In genomic region chr9:97900738-97901565, GRCh38 we compare ENCODE assay signal across 8 cellular contexts. TPM values are rescaled to one million over a fixed set of nuclear protein-coding genes. Genes with fewer than 3 reads are reported as not detected.
DNase-seq lines count a peak whose midpoint lies in the region; ATAC-seq and TF ChIP-seq lines count a peak whose summit lies in the region.

No MANE protein-coding gene starts in this region.

- no peak overlapping the region for H3K4me3 Mint-ChIP-seq in activated CD4-positive, alpha-beta memory T cell treated with anti-CD3 and anti-CD28 coated beads, Interleukin-2, amount 10 ng/mL, durations not matched to agents 7 days and 5 days
- no peak overlapping the region for H3K4me3 Mint-ChIP-seq in activated CD4-positive, alpha-beta memory T cell treated with anti-CD3 and anti-CD28 coated beads for 36 hours

- no peak overlapping the region for H3K27ac ChIP-seq in prostate gland

- CTCF ChIA-PET in activated CD4-positive, alpha-beta memory T cell treated with anti-CD3 and anti-CD28 coated beads, Interleukin-2, amount 10 ng/mL, durations not matched to agents 7 days and 5 days (lab: Charles Lee): interaction anchor here (0.6 to 8.5 kb wide), 20 partner anchors 9 to 383 kb away, joined by 3 to 175 read pairs (median 4); partner anchors contain the start of genes NCBP1, TRMO, TSTD2 and XPA
- CTCF ChIA-PET in activated CD4-positive, alpha-beta memory T cell treated with anti-CD3 and anti-CD28 coated beads for 36 hours (lab: Charles Lee): interaction anchor here (0.6 to 6.7 kb wide), 26 partner anchors 8 to 320 kb away, joined by 3 to 172 read pairs (median 5); partner anchors contain the start of genes ANP32B, HEMGN, NANS and NCBP1

- no peaks in the 10 kb centered on the region for H3K27me3 ChIP-seq in prostate gland (replicated peaks; ENCODE audit: insufficient read depth)

- no peaks in the 10 kb centered on the region for H3K9me3 Mint-ChIP-seq in activated CD4-positive, alpha-beta memory T cell treated with anti-CD3 and anti-CD28 coated beads, Interleukin-2, amount 10 ng/mL, durations not matched to agents 7 days and 5 days
- H3K9me3 Mint-ChIP-seq in activated CD4-positive, alpha-beta memory T cell treated with anti-CD3 and anti-CD28 coated beads for 36 hours: no peaks in the 10 kb centered on the region

- TF ChIP-seq CTCF in fibroblast of pulmonary artery (IDR thresholded peaks at IDR 0.05; ENCODE audit: low read length, missing control alignments): peak; percentile 76
- peak; percentile 22 to 67 (median 51) for TF ChIP-seq CTCF in prostate gland (IDR thresholded peaks at IDR 0.05)

- intact Hi-C loops in activated CD4-positive, alpha-beta memory T cell treated with anti-CD3 and anti-CD28 coated beads for 36 hours (cut with micrococcal nuclease): loop anchor here (1.0 to 5.0 kb wide), 3 partner anchors 11 to 269 kb away; partner anchors contain the start of genes NCBP1 and TSTD2
- intact Hi-C loops in prostate gland (cut with DNase I): loop anchor here (2.0 kb wide), 1 partner anchor 194 kb away; no protein-coding TSS in a partner anchor

- no peak for TF ChIP-seq POLR2A in prostate gland (IDR thresholded peaks at IDR 0.05)

- in situ Hi-C loops in KBM-7 (cut with MboI; ENCODE audit: low pct_unique_long_range_greater_than_20kb, low sequenced_read_pairs) (no loop called here), SK-MEL-5 (cut with HindIII; ENCODE audit: low pct_unique_long_range_greater_than_20kb, low sequenced_read_pairs) (no loop called here)

- no peaks in the 10 kb centered on the region for H3K36me3 ChIP-seq in prostate gland

- 51% methylated on average over 5 of the region's 5 CpGs for WGBS in prostate gland

- H3K36me3 Mint-ChIP-seq in activated CD4-positive, alpha-beta memory T cell treated with anti-CD3 and anti-CD28 coated beads, Interleukin-2, amount 10 ng/mL, durations not matched to agents 7 days and 5 days (ENCODE audit: low read depth): peaks cover 20% of the 10 kb centered on the region
- peaks cover 8% of the 10 kb centered on the region for H3K36me3 Mint-ChIP-seq in activated CD4-positive, alpha-beta memory T cell treated with anti-CD3 and anti-CD28 coated beads for 36 hours

- ATAC-seq in GM21825 (IDR thresholded peaks at IDR 0.05; ENCODE audit: unreplicated experiment): no peak

- H3K4me3 ChIP-seq in fibroblast of pulmonary artery (replicated peaks; ENCODE audit: low read depth, low read length): no peak overlapping the region
- H3K4me3 ChIP-seq in prostate gland: no peak overlapping the region

- POLR2A ChIA-PET in activated CD4-positive, alpha-beta memory T cell treated with anti-CD3 and anti-CD28 coated beads, Interleukin-2, amount 10 ng/mL, durations not matched to agents 7 days and 5 days (lab: Charles Lee): interaction anchor here (1.0 to 13.4 kb wide), 4 partner anchors 8 to 355 kb away, joined by 3 to 360 read pairs (median 3); partner anchors contain the start of gene TRMO
- POLR2A ChIA-PET in activated CD4-positive, alpha-beta memory T cell treated with anti-CD3 and anti-CD28 coated beads for 36 hours (lab: Charles Lee): interaction anchor here (0.8 kb wide), 1 partner anchor 21 kb away, joined by 3 read pairs; no protein-coding TSS in a partner anchor

- no peaks in the 10 kb centered on the region for H3K27me3 Mint-ChIP-seq in activated CD4-positive, alpha-beta memory T cell treated with anti-CD3 and anti-CD28 coated beads, Interleukin-2, amount 10 ng/mL, durations not matched to agents 7 days and 5 days
- H3K27me3 Mint-ChIP-seq in activated CD4-positive, alpha-beta memory T cell treated with anti-CD3 and anti-CD28 coated beads for 36 hours: no peaks in the 10 kb centered on the region

- peak overlapping the region; percentile 2 for H3K27ac Mint-ChIP-seq in activated CD4-positive, alpha-beta memory T cell treated with anti-CD3 and anti-CD28 coated beads, Interleukin-2, amount 10 ng/mL, durations not matched to agents 7 days and 5 days
- no peak overlapping the region for H3K27ac Mint-ChIP-seq in activated CD4-positive, alpha-beta memory T cell treated with anti-CD3 and anti-CD28 coated beads for 36 hours

- no peaks in the 10 kb centered on the region for H3K4me1 ChIP-seq in prostate gland (replicated peaks)

- DNase-seq in activated CD4-positive, alpha-beta memory T cell treated with anti-CD3 and anti-CD28 coated beads, Interleukin-2, amount 10 ng/mL, durations not matched to agents 7 days and 5 days: no peak
- DNase-seq in activated CD4-positive, alpha-beta memory T cell treated with anti-CD3 and anti-CD28 coated beads for 36 hours: no peak
- DNase-seq in KBM-7 (peak; percentile 48), SK-MEL-5 (ENCODE audit: low read depth, low spot score) (peak; percentile 81), fibroblast of pulmonary artery (ENCODE audit: low read depth) (peak; percentile 71), prostate gland (ENCODE audit: low spot score) (no peak)
- DNase-seq in stimulated activated CD4-positive, alpha-beta T cell treated with anti-CD3 and anti-CD28 coated beads, Interleukin-2, amount 100 ng/mL, for 48 hours: no peak

- no peaks in the 10 kb centered on the region for H3K9me3 ChIP-seq in prostate gland

- H3K4me1 Mint-ChIP-seq in activated CD4-positive, alpha-beta memory T cell treated with anti-CD3 and anti-CD28 coated beads, Interleukin-2, amount 10 ng/mL, durations not matched to agents 7 days and 5 days: peaks cover 46% of the 10 kb centered on the region
- H3K4me1 Mint-ChIP-seq in activated CD4-positive, alpha-beta memory T cell treated with anti-CD3 and anti-CD28 coated beads for 36 hours (ENCODE audit: low read depth): peaks cover 55% of the 10 kb centered on the region

RNA-seq across cellular contexts. Expression of gene TRMO, which starts 21.3 kb away (rescaled TPM):
- 10 to 100 TPM; 25.4 to 27.4 TPM for total RNA-seq in activated CD4-positive, alpha-beta memory T cell treated with anti-CD3 and anti-CD28 coated beads, Interleukin-2, amount 10 ng/mL, durations not matched to agents 7 days and 5 days
- 10 to 100 TPM; 13.3 to 13.4 TPM for total RNA-seq in activated CD4-positive, alpha-beta memory T cell treated with anti-CD3 and anti-CD28 coated beads for 36 hours
- 28.6 and 32.6 TPM in 2 replicates for total RNA-seq in SK-MEL-5 (2014; rRNA removed; shearing (Covaris generic))
- polyA plus RNA-seq in SK-MEL-5 (2015; cell fraction: cytosol; rRNA removed): 12.8 and 14.8 TPM in 2 replicates
- 26.4 and 40.7 TPM in 2 replicates for polyA plus RNA-seq in SK-MEL-5 (2015; cell fraction: nucleus; rRNA removed)
- 10 to 100 TPM; 44.8 to 45.2 TPM for total RNA-seq in prostate gland

RNA-seq across cellular contexts. Expression of gene HEMGN, which starts 37.0 kb away (rescaled TPM):
- under 1 TPM; 0.53 to 0.83 TPM for total RNA-seq in activated CD4-positive, alpha-beta memory T cell treated with anti-CD3 and anti-CD28 coated beads, Interleukin-2, amount 10 ng/mL, durations not matched to agents 7 days and 5 days
- under 1 TPM; 0.69 to 0.99 TPM for total RNA-seq in activated CD4-positive, alpha-beta memory T cell treated with anti-CD3 and anti-CD28 coated beads for 36 hours
- not detected in 2 replicates for total RNA-seq in SK-MEL-5 (2014; rRNA removed; shearing (Covaris generic))
- polyA plus RNA-seq in SK-MEL-5 (2015; cell fraction: cytosol; rRNA removed): not detected in 2 replicates
- polyA plus RNA-seq in SK-MEL-5 (2015; cell fraction: nucleus; rRNA removed): not detected in 2 replicates
- 1 to 10 TPM in 1 of 2 donors, not detected in 1; 1.4 TPM for total RNA-seq in prostate gland

RNA-seq across cellular contexts. Expression of gene FOXE1, which starts 47.9 kb away (rescaled TPM):
- not detected for total RNA-seq in activated CD4-positive, alpha-beta memory T cell treated with anti-CD3 and anti-CD28 coated beads, Interleukin-2, amount 10 ng/mL, durations not matched to agents 7 days and 5 days
- total RNA-seq in activated CD4-positive, alpha-beta memory T cell treated with anti-CD3 and anti-CD28 coated beads for 36 hours: not detected
- 0.11 and 0.79 TPM in 2 replicates for total RNA-seq in SK-MEL-5 (2014; rRNA removed; shearing (Covaris generic))
- 0.55 and 1.5 TPM in 2 replicates for polyA plus RNA-seq in SK-MEL-5 (2015; cell fraction: cytosol; rRNA removed)
- polyA plus RNA-seq in SK-MEL-5 (2015; cell fraction: nucleus; rRNA removed): 0.16 and 1.5 TPM in 2 replicates
- 1 to 10 TPM in 1 of 2 donors, under 1 TPM in 1; 0.97 to 5.5 TPM for total RNA-seq in prostate gland

Comparison
In these comparisons a context has a peak if more than half of its experiments do, and no peak if none do; other contexts are left out.
1. DNase-seq: peak in KBM-7 (single experiment), SK-MEL-5 (single experiment) and fibroblast of pulmonary artery (single experiment); none in activated CD4-positive, alpha-beta memory T cell treated with anti-CD3 and anti-CD28 coated beads, Interleukin-2, amount 10 ng/mL, durations not matched to agents 7 days and 5 days (single experiment), activated CD4-positive, alpha-beta memory T cell treated with anti-CD3 and anti-CD28 coated beads for 36 hours (single experiment), prostate gland (single experiment) and stimulated activated CD4-positive, alpha-beta T cell treated with anti-CD3 and anti-CD28 coated beads, Interleukin-2, amount 100 ng/mL, for 48 hours (0 of 2).